ENCODE assay signal across 20 cellular contexts in genomic region chr22:48443680-48444079, GRCh38.
"Had no signal": no experiment of that assay in that cellular context is flagged by ENCODE, and none has a peak within 500 bp of the region (broad histone marks: within the 10 kb centered on the region; RNA-seq: fewer than 3 reads in every experiment).

No MANE protein-coding gene starts in this region.

- H3K36me3 ChIP-seq: gastrocnemius medialis, neutrophil, prostate gland, right atrium auricular region, thoracic aorta, tibial nerve, upper lobe of left lung had no signal

- H3K4me3 ChIP-seq: gastrocnemius medialis, mucosa of descending colon, prostate gland, right atrium auricular region, smooth muscle cell, thoracic aorta, tibial nerve, upper lobe of left lung had no signal

- H3K4me1 ChIP-seq: gastrocnemius medialis, parathyroid adenoma, prostate gland, right atrium auricular region, tibial nerve, upper lobe of left lung had no signal

- FAIRE-seq: keratinocyte, urothelium cell line had no signal

- H3K9me3 ChIP-seq: gastrocnemius medialis, mucosa of descending colon, neutrophil, prostate gland, right atrium auricular region, thoracic aorta, tibial nerve, upper lobe of left lung had no signal

- ATAC-seq: gastrocnemius medialis; left lobe of liver; mucosa of descending colon; natural killer cell treated with Interleukin-12 subunit alpha and Interleukin-12 subunit beta and Interleukin-15 and Interleukin-18, amount 100 ng/mL, for 72 hours; sciatic nerve had no signal

- H2AFZ ChIP-seq: parathyroid adenoma had no signal

- H3K27me3 ChIP-seq: gastrocnemius medialis, neutrophil, right atrium auricular region, tibial nerve, upper lobe of left lung had no signal

- H3K9ac ChIP-seq: parathyroid adenoma had no signal

- H3K4me2 ChIP-seq: smooth muscle cell had no signal

- H3K27ac ChIP-seq: gastrocnemius medialis, neutrophil, parathyroid adenoma, prostate gland, right atrium auricular region, thoracic aorta, tibial nerve, upper lobe of left lung had no signal

- H3K79me2 ChIP-seq: parathyroid adenoma had no signal

- DNase-seq: cortex of kidney; gastrocnemius medialis; head of caudate nucleus; mesenchymal stem cell; stimulated activated CD4-positive, alpha-beta T cell treated with anti-CD3 and anti-CD28 coated beads, Interleukin-4, amount 100 ng/mL, for 4 hours; stimulated activated naive CD8-positive, alpha-beta T cell treated with anti-CD3 and anti-CD28 coated beads, Interleukin-15, Interleukin-2, amounts not matched to agents 100 U/mL and 50 U/mL, for 24 hours had no signal
